Comparison of ENCODE assay signal across 2 cellular contexts in genomic region chr3:114584734-114585371, GRCh38.
TF ChIP-seq lines count a peak whose summit lies in the region.

No MANE protein-coding gene starts in this region.

TF ChIP-seq in GM23338, 12 proteins besides CTCF, POLR2A, EP300 and RAD21:
- no peak for TF ChIP-seq REST (IDR thresholded peaks at IDR 0.05; ENCODE audit: unreplicated experiment)
- no peak for TF ChIP-seq ZNF462 (CRISPR knock-in tag; IDR thresholded peaks at IDR 0.05)
- no peak for TF ChIP-seq ETS1 (IDR thresholded peaks at IDR 0.05)
- TF ChIP-seq JUNB (IDR thresholded peaks at IDR 0.05; ENCODE audit: unreplicated experiment), result no peak
- no peak for TF ChIP-seq STAT1 (IDR thresholded peaks at IDR 0.05; ENCODE audit: unreplicated experiment)
- TF ChIP-seq NANOG (IDR thresholded peaks at IDR 0.05; ENCODE audit: borderline replicate concordance), result no peak
- TF ChIP-seq ZNF331 (CRISPR knock-in tag; IDR thresholded peaks at IDR 0.05; ENCODE audit: low read depth), result no peak
- TF ChIP-seq ZNF114 (CRISPR knock-in tag; IDR thresholded peaks at IDR 0.05), result no peak
- no peak for TF ChIP-seq EZH2phosphoT487 (IDR thresholded peaks at IDR 0.05; ENCODE audit: unreplicated experiment)

TF ChIP-seq in GM12878, 131 proteins besides CTCF, POLR2A, EP300 and RAD21:
- TF ChIP-seq ZNF592 (IDR thresholded peaks at IDR 0.05), result no peak
- no peak for TF ChIP-seq ATF3 (IDR thresholded peaks at IDR 0.05; ENCODE audit: borderline replicate concordance, extremely low read depth, low read depth, low read length)
- TF ChIP-seq PAX5 (IDR thresholded peaks at IDR 0.05; ENCODE audit: borderline replicate concordance, low read depth, low read length), result no peak
- no peak for TF ChIP-seq RBBP5 (conservative IDR thresholded peaks at IDR 0.05)
- TF ChIP-seq SRF (IDR thresholded peaks at IDR 0.05; ENCODE audit: low read depth in 2 of 2, low read length in 2 of 2), result no peak
- TF ChIP-seq BCL11A (IDR thresholded peaks at IDR 0.05; ENCODE audit: low read depth, low read length), result no peak
- no peak for TF ChIP-seq HDAC2 (IDR thresholded peaks at IDR 0.05)
- no peak for TF ChIP-seq BACH1 (IDR thresholded peaks at IDR 0.05; ENCODE audit: borderline replicate concordance)
- no peak for TF ChIP-seq DPF2 (IDR thresholded peaks at IDR 0.05)
- no peak for TF ChIP-seq MXI1 (IDR thresholded peaks at IDR 0.05; ENCODE audit: low read depth, low read length)
